Comparison of ENCODE assay signal across 12 cellular contexts in the genomic region with DNA sequence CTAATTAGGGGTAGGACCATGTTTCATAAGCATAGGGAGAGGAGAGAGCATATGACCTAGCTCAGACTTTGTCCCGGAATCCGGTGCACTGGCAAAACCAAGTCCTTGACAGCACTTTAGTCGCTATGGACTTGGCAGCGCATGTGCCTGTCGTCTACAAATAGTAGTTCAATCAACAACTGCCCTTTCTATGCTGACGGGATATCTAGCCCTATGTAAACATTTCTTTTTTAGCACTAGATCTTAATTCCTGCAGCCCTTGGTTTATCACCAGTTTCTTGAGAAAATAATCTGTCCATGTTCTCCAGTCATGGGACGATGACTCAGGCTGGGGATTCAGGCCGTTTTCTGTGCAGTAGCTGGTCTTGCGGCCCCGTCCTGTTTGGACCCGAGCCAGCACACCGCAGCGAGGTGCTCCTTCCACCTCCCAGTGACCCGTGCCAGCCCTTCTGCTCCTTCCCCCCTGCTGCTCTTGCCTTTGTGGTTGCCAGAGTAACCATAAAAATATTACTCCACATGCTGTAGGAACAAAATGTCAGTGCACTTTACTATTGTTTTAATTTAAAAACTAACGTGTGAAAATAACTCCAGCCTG. TPM values are rescaled to one million over a fixed set of nuclear protein-coding genes. Genes with fewer than 3 reads are reported as not detected.
A peak's percentile ranks its signal among the peaks of the same experiment; 100 is the strongest.
DNase-seq lines count a peak whose midpoint lies in the region; ATAC-seq and TF ChIP-seq lines count a peak whose summit lies in the region.
"Had no signal": no experiment of that assay in that cellular context is flagged by ENCODE, and none has a peak within 500 bp of the region (broad histone marks: within the 10 kb centered on the region; RNA-seq: fewer than 3 reads in every experiment).

No MANE protein-coding gene starts in this region.

- no peaks in the 10 kb centered on the region for H4K20me1 ChIP-seq in hepatocyte (ENCODE audit: insufficient read depth, poor library complexity, severe bottlenecking)

- H3K9me2 ChIP-seq in hepatocyte (replicated peaks; ENCODE audit: insufficient read depth): no peaks in the 10 kb centered on the region

- peaks cover 11% of the 10 kb centered on the region for H3K27me3 ChIP-seq in hepatocyte
- H3K27me3 ChIP-seq in upper lobe of left lung: no peaks in the 10 kb centered on the region
- H3K27me3 ChIP-seq: neutrophil had no signal

- TF ChIP-seq CTCF in WTC11 (IDR thresholded peaks at IDR 0.05): no peak
- no peak for TF ChIP-seq CTCF in hepatocyte (IDR thresholded peaks at IDR 0.05; ENCODE audit: poor library complexity)
- TF ChIP-seq CTCF in upper lobe of left lung (IDR thresholded peaks at IDR 0.05): no peak

- H3K27ac Mint-ChIP-seq in WTC11: no peak overlapping the region

- H3K36me3 Mint-ChIP-seq in WTC11: no peaks in the 10 kb centered on the region

- H3K4me1 Mint-ChIP-seq in WTC11: peaks cover 62% of the 10 kb centered on the region

- H3K4me3 ChIP-seq in hepatocyte: no peak overlapping the region
- H3K4me3 ChIP-seq in upper lobe of left lung: peak overlapping the region in 2 of 4 donors; percentile 3 to 25

- H3K9me3 Mint-ChIP-seq in WTC11: peaks cover 4% of the 10 kb centered on the region

- H3K9me3 ChIP-seq in hepatocyte (ENCODE audit: low read depth) (no peaks in the 10 kb centered on the region), upper lobe of left lung (no peaks in the 10 kb centered on the region)
- H3K9me3 ChIP-seq: neutrophil had no signal

- peaks cover 7% of the 10 kb centered on the region for H3K27me3 Mint-ChIP-seq in WTC11 (ENCODE audit: low read depth)

- H3K36me3 ChIP-seq in hepatocyte (replicated peaks; ENCODE audit: insufficient read depth, low read depth) (no peaks in the 10 kb centered on the region), upper lobe of left lung (no peaks in the 10 kb centered on the region)
- H3K36me3 ChIP-seq: neutrophil had no signal

- peak overlapping the region; percentile 28 for H3K4me2 ChIP-seq in hepatocyte

- no peaks in the 10 kb centered on the region for H3K79me2 ChIP-seq in hepatocyte

- POLR2A ChIA-PET in WTC11 (lab: Charles Lee): no interaction called here

- CTCF ChIA-PET in WTC11 (lab: Charles Lee): no interaction called here

- H3K4me1 ChIP-seq in hepatocyte (ENCODE audit: insufficient read depth) (no peaks in the 10 kb centered on the region), upper lobe of left lung (peaks cover 0 to 13% (median 0%) of the 10 kb centered on the region in 4 donors)

- WGBS in hepatocyte (ENCODE audit: low lambda C conversion rate, missing lambda C conversion rate): 59% methylated on average over 15 of the region's 15 CpGs
- WGBS in upper lobe of left lung, 2 donors: 38 to 50% methylated on average over 15 of the region's 15 CpGs

- no peak overlapping the region for H2AFZ ChIP-seq in hepatocyte

- DNase-seq in NCI-H1694 treated with DMSO at 0.1 percent for 48 hours (lab: John Stamatoyannopoulos, UW) (peak; percentile 24), NCI-H1694 (lab: John Stamatoyannopoulos, UW) (no peak), WTC11 (ENCODE audit: low spot score) (no peak), hepatocyte (ENCODE audit: low spot score) (peak; percentile 68), upper lobe of left lung (peak; percentile 83 to 88)
- DNase-seq: activated naive CD4-positive, alpha-beta T cell; Karpas-422 had no signal

- peak in 1 of 4 donors; percentile 33 for TF ChIP-seq EP300 in upper lobe of left lung (IDR thresholded peaks at IDR 0.05)

- TF ChIP-seq POLR2A in upper lobe of left lung (IDR thresholded peaks at IDR 0.05): no peak

- no peak overlapping the region for H3K4me3 Mint-ChIP-seq in WTC11

- 0 out of 2 replicates have a peak, but pooled peaks have one; percentile 6 for ATAC-seq in WTC11
- peak; percentile 57 to 80 for ATAC-seq in upper lobe of left lung (ENCODE audit: low FRiP score in 2 of 2)
- no peak for ATAC-seq in HG03159 (IDR thresholded peaks at IDR 0.05; ENCODE audit: unreplicated experiment)
- ATAC-seq in GM18873 (IDR thresholded peaks at IDR 0.05; ENCODE audit: low FRiP score, unreplicated experiment): no peak
- ATAC-seq in HG03025 (IDR thresholded peaks at IDR 0.05; ENCODE audit: low FRiP score, unreplicated experiment): no peak

- no peak overlapping the region for H3K27ac ChIP-seq in hepatocyte
- peak overlapping the region in 3 of 4 donors; percentile 35 to 49 (median 44) for H3K27ac ChIP-seq in upper lobe of left lung
- H3K27ac ChIP-seq: neutrophil had no signal

TF ChIP-seq in WTC11, 78 proteins besides CTCF, POLR2A, EP300 and RAD21 (continues in another document):
- TF ChIP-seq E2F5 (CRISPR knock-in tag; IDR thresholded peaks at IDR 0.05): no peak
- TF ChIP-seq CREM (CRISPR knock-in tag; IDR thresholded peaks at IDR 0.05): no peak
- TF ChIP-seq, protein P1, sequence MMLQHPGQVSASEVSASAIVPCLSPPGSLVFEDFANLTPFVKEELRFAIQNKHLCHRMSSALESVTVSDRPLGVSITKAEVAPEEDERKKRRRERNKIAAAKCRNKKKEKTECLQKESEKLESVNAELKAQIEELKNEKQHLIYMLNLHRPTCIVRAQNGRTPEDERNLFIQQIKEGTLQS (CRISPR knock-in tag; conservative IDR thresholded peaks at IDR 0.05): no peak
- no peak for TF ChIP-seq AR (CRISPR knock-in tag; IDR thresholded peaks at IDR 0.05)
- TF ChIP-seq NFE2L1 (CRISPR knock-in tag; IDR thresholded peaks at IDR 0.05): no peak
- no peak for TF ChIP-seq GRHL2 (CRISPR knock-in tag; IDR thresholded peaks at IDR 0.05; ENCODE audit: insufficient replicate concordance, severe bottlenecking)
- TF ChIP-seq PRDM15 (CRISPR knock-in tag; IDR thresholded peaks at IDR 0.05): no peak
- TF ChIP-seq ZNF671 (CRISPR knock-in tag; IDR thresholded peaks at IDR 0.05): no peak
- TF ChIP-seq JUN (CRISPR knock-in tag; IDR thresholded peaks at IDR 0.05): no peak
- TF ChIP-seq TP53 (CRISPR knock-in tag; IDR thresholded peaks at IDR 0.05): no peak

RNA-seq across cellular contexts. Expression of gene MT1HL1, which starts 8.6 kb away (rescaled TPM):
- not detected in 3 replicates for total RNA-seq in WTC11 (2021)
- not detected in 2 replicates for total RNA-seq in hepatocyte
- polyA plus RNA-seq in hepatocyte: not detected in 2 replicates
- total RNA-seq in upper lobe of left lung: not detected
- total RNA-seq: A673 had no signal

RNA-seq across cellular contexts. Expression of gene RYR2, which starts 29.1 kb away (rescaled TPM):
- total RNA-seq in WTC11 (2021) (5.9 to 7.9 TPM (median 6.0 TPM) in 3 replicates), hepatocyte (0.50 and 1.1 TPM in 2 replicates), upper lobe of left lung (10 to 100 TPM in 1 of 6 donors, 1 to 10 TPM in 5; 1.8 to 23.0 (median 3.7) TPM)
- 0.33 and 0.95 TPM in 2 replicates for polyA plus RNA-seq in hepatocyte

Comparison
In these comparisons a context has a peak if more than half of its experiments do, and no peak if none do; other contexts are left out.
1. DNase-seq: peak in NCI-H1694 treated with DMSO at 0.1 percent for 48 hours (single experiment), hepatocyte (single experiment) and upper lobe of left lung (2 of 2); none in NCI-H1694 (single experiment) and WTC11 (single experiment).
2. ATAC-seq: peak in WTC11 (single experiment) and upper lobe of left lung (2 of 2); none in HG03159 (single experiment), GM18873 (single experiment) and HG03025 (single experiment).